Comparison of ENCODE assay signal across 18 cellular contexts in the genomic region with DNA sequence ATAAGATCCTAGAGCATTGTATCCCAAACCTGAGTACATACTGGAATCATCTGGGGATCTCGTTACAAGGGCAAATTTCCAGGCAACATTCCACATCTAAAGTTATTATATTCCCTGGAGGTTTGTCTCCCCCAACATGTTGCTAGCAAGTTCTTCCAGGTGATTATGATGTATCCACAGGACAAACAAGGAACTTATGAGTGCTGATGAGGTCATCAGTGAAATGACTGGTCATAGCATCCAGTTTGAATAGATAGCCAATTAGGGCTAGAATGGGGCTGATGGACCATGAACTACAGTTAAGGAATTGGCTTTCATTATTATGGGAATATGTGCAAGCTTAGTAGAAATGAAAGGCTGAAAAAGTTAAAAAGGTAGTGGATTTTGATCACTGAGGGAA.
DNase-seq lines count a peak whose midpoint lies in the region; ATAC-seq and TF ChIP-seq lines count a peak whose summit lies in the region.
"Had no signal": no experiment of that assay in that cellular context is flagged by ENCODE, and none has a peak within 500 bp of the region (broad histone marks: within the 10 kb centered on the region; RNA-seq: fewer than 3 reads in every experiment).

No MANE protein-coding gene starts in this region.

- no peak overlapping the region for H3K27ac ChIP-seq in mammary epithelial cell (ENCODE audit: insufficient read depth, low read depth, low read length)
- H3K27ac ChIP-seq in epithelial cell of prostate, result no peak overlapping the region
- H3K27ac ChIP-seq in naive thymus-derived CD4-positive, alpha-beta T cell (ENCODE audit: low read depth, low read length), result no peak overlapping the region
- H3K27ac ChIP-seq: PC-9 had no signal

- H3K27me3 Mint-ChIP-seq in MCF 10A (ENCODE audit: insufficient read depth, unreplicated experiment), result no peaks in the 10 kb centered on the region
- H3K27me3 Mint-ChIP-seq in glutamatergic neuron (ENCODE audit: unreplicated experiment), result no peaks in the 10 kb centered on the region
- H3K27me3 Mint-ChIP-seq in naive thymus-derived CD4-positive, alpha-beta T cell, result no peaks in the 10 kb centered on the region

- H2AFZ ChIP-seq in mammary epithelial cell (ENCODE audit: low read depth, low read length), result no peak overlapping the region
- H2AFZ ChIP-seq: PC-9 had no signal

- H3K36me3 ChIP-seq in mammary epithelial cell (ENCODE audit: insufficient read depth, low read length), result no peaks in the 10 kb centered on the region
- H3K36me3 ChIP-seq in naive thymus-derived CD4-positive, alpha-beta T cell (ENCODE audit: control insufficient read depth in 2 of 3, insufficient read depth in 3 of 3, low read length in 3 of 3), result no peaks in the 10 kb centered on the region

- no peaks in the 10 kb centered on the region for H3K36me3 Mint-ChIP-seq in MCF 10A (ENCODE audit: insufficient read depth, unreplicated experiment)
- no peaks in the 10 kb centered on the region for H3K36me3 Mint-ChIP-seq in glutamatergic neuron (ENCODE audit: unreplicated experiment)
- peaks cover 0 to 29% (median 17%) of the 10 kb centered on the region in 5 donors for H3K36me3 Mint-ChIP-seq in naive thymus-derived CD4-positive, alpha-beta T cell

- DNase-seq in mammary epithelial cell, result peak; percentile 6
- DNase-seq in MCF 10A (ENCODE audit: unreplicated experiment), result no peak
- DNase-seq in NCI-H69 (lab: John Stamatoyannopoulos, UW), result peak; percentile 79
- peak; percentile 18 for DNase-seq in epithelial cell of prostate (ENCODE audit: low read depth, low spot score)
- DNase-seq in globus pallidus (ENCODE audit: low spot score), result no peak
- no peak for DNase-seq in glutamatergic neuron
- DNase-seq in naive thymus-derived CD4-positive, alpha-beta T cell, result no peak
- DNase-seq: C1 segment of cervical spinal cord, DMS 273 treated with DMSO at 0.1 percent for 48 hours, EL, H7, Kasumi-1, MV-4-11, NCI-H1417, NCI-H2029 treated with DMSO at 0.1 percent for 48 hours, NCI-H345, NCI-H748 treated with DMSO at 0.1 percent for 48 hours, PC-9 had no signal

- dilution Hi-C loops in mammary epithelial cell (cut with HindIII; ENCODE audit: low sequenced_read_pairs), result no loop called here

- POLR2A ChIA-PET in MCF 10A (lab: Yijun Ruan, JAX), result no interaction called here
- POLR2A ChIA-PET in naive thymus-derived CD4-positive, alpha-beta T cell (lab: Charles Lee), result no interaction called here

- H3K27ac Mint-ChIP-seq in MCF 10A (ENCODE audit: low read depth, unreplicated experiment) (no peak overlapping the region), glutamatergic neuron (ENCODE audit: unreplicated experiment) (no peak overlapping the region)
- H3K27ac Mint-ChIP-seq in naive thymus-derived CD4-positive, alpha-beta T cell, result no peak overlapping the region

- H3K4me3 Mint-ChIP-seq in MCF 10A (ENCODE audit: unreplicated experiment), result no peak overlapping the region
- no peak overlapping the region for H3K4me3 Mint-ChIP-seq in glutamatergic neuron (ENCODE audit: unreplicated experiment)
- H3K4me3 Mint-ChIP-seq in naive thymus-derived CD4-positive, alpha-beta T cell, result no peak overlapping the region

- H3K27me3 ChIP-seq in mammary epithelial cell (ENCODE audit: insufficient read depth, low read length), result no peaks in the 10 kb centered on the region
- H3K27me3 ChIP-seq in naive thymus-derived CD4-positive, alpha-beta T cell (ENCODE audit: control insufficient read depth in 2 of 2, insufficient read depth in 2 of 2, low read length in 2 of 2), result no peaks in the 10 kb centered on the region

- H3K4me3 ChIP-seq in mammary epithelial cell (replicated peaks in 1 of 3; ENCODE audit: insufficient read depth in 1 of 3, low read depth in 2 of 3, low read length in 3 of 3), result no peak overlapping the region
- no peak overlapping the region for H3K4me3 ChIP-seq in naive thymus-derived CD4-positive, alpha-beta T cell (ENCODE audit: low read length)
- H3K4me3 ChIP-seq: PC-9 had no signal

- H3K4me1 ChIP-seq in mammary epithelial cell (ENCODE audit: insufficient read depth, low read length), result no peaks in the 10 kb centered on the region
- H3K4me1 ChIP-seq in naive thymus-derived CD4-positive, alpha-beta T cell (ENCODE audit: control insufficient read depth in 2 of 2, insufficient read depth in 2 of 2, low read length in 2 of 2), result no peaks in the 10 kb centered on the region

- 100% methylated on average over 1 of the region's 1 CpG for WGBS in mammary epithelial cell (ENCODE audit: low coverage, missing lambda C conversion rate)

- no peaks in the 10 kb centered on the region for H4K20me1 ChIP-seq in mammary epithelial cell (ENCODE audit: insufficient read depth, low read length)

- no peak for ATAC-seq in naive thymus-derived CD4-positive, alpha-beta T cell

- BruUV-seq in mammary epithelial cell (replicated peaks; lab: Mats Ljungman, UMichigan), result no TSS peak
- no TSS peak for BruUV-seq in MCF 10A (replicated peaks; lab: Mats Ljungman, UMichigan)

- in situ Hi-C loops in mammary epithelial cell (cut with MboI; ENCODE audit: low sequenced_read_pairs in 2 of 2), result no loop called here

- intact Hi-C loops in mammary epithelial cell (cut with micrococcal nuclease), result no loop called here
- intact Hi-C loops in MCF 10A (cut with micrococcal nuclease), result no loop called here
- intact Hi-C loops in naive thymus-derived CD4-positive, alpha-beta T cell (cut with micrococcal nuclease), result no loop called here

- H3K79me2 ChIP-seq in mammary epithelial cell (ENCODE audit: insufficient read depth, low read length), result no peaks in the 10 kb centered on the region

- H3K4me1 Mint-ChIP-seq in MCF 10A (ENCODE audit: insufficient read depth, unreplicated experiment) (no peaks in the 10 kb centered on the region), glutamatergic neuron (ENCODE audit: low read depth, unreplicated experiment) (no peaks in the 10 kb centered on the region)
- H3K4me1 Mint-ChIP-seq in naive thymus-derived CD4-positive, alpha-beta T cell, result no peaks in the 10 kb centered on the region

- no peak overlapping the region for H3K9ac ChIP-seq in mammary epithelial cell (ENCODE audit: insufficient read depth, low read length)

- TF ChIP-seq CTCF in mammary epithelial cell (conservative IDR thresholded peaks at IDR 0.05 in 1 of 2, IDR thresholded peaks at IDR 0.05 in 1 of 2; ENCODE audit: extremely low read depth in 1 of 2, insufficient read depth in 1 of 2, low read depth in 1 of 2, low read length in 2 of 2) (no peak), MCF 10A (IDR thresholded peaks at IDR 0.05; ENCODE audit: unreplicated experiment) (no peak), glutamatergic neuron (IDR thresholded peaks at IDR 0.05; ENCODE audit: partially characterized antibody, unreplicated experiment) (no peak)

- CTCF ChIA-PET in mammary epithelial cell (lab: Charles Lee; ENCODE audit: low non-redundant PET), result no interaction called here
- CTCF ChIA-PET in MCF 10A (lab: Yijun Ruan, JAX), result no interaction called here
- CTCF ChIA-PET in naive thymus-derived CD4-positive, alpha-beta T cell (lab: Charles Lee), result no interaction called here

- H3K9me3 ChIP-seq in mammary epithelial cell (replicated peaks; ENCODE audit: insufficient read depth, low read length), result no peaks in the 10 kb centered on the region
- H3K9me3 ChIP-seq in naive thymus-derived CD4-positive, alpha-beta T cell (ENCODE audit: control insufficient read depth in 2 of 3, low read length in 3 of 3), result no peaks in the 10 kb centered on the region

- H3K9me3 Mint-ChIP-seq in MCF 10A (ENCODE audit: unreplicated experiment) (no peaks in the 10 kb centered on the region), glutamatergic neuron (ENCODE audit: unreplicated experiment) (no peaks in the 10 kb centered on the region)
- H3K9me3 Mint-ChIP-seq in naive thymus-derived CD4-positive, alpha-beta T cell, result peaks cover 0 to 5% (median 0%) of the 10 kb centered on the region in 11 donors

- no peak overlapping the region for H3K4me2 ChIP-seq in mammary epithelial cell (ENCODE audit: insufficient read depth, low read depth, low read length)
- H3K4me2 ChIP-seq: PC-9 had no signal

Comparison
In these comparisons a context has a peak if more than half of its experiments do, and no peak if none do; other contexts are left out.
1. DNase-seq: peak in mammary epithelial cell (single experiment), NCI-H69 (single experiment) and epithelial cell of prostate (single experiment); none in MCF 10A (single experiment), globus pallidus (single experiment), glutamatergic neuron (single experiment) and naive thymus-derived CD4-positive, alpha-beta T cell (0 of 9).